Comparison of ENCODE assay signal across 1 cellular context in the genomic region with DNA sequence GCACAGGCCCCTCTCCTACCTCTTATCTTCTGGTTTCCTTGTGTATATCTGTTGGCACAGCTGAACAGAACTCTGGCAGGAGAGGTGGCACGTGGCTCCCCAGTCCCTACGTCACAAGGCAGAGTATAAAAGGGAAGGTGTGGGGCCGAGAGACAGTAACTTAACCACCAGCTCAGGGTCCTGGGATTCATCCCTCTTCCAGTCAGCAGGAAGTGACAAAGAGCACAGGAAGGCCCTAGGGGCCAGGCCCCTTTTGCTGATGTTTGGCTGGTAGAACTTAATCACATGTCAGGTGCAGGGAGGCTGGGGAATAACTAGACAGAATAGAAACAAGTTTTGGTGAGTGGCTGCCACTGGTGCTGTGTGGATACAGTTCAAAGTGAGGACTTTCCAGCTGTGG.
TF ChIP-seq lines count a peak whose summit lies in the region.

No MANE protein-coding gene starts in this region.

TF ChIP-seq in IMR-90, 13 proteins besides CTCF, POLR2A, EP300 and RAD21:
- TF ChIP-seq SMC3 (IDR thresholded peaks at IDR 0.05; ENCODE audit: low read depth, low read length) (no peak), NFE2L2 (IDR thresholded peaks at IDR 0.05; ENCODE audit: low read depth, low read length) (no peak), MAFK (IDR thresholded peaks at IDR 0.05; ENCODE audit: low read depth, low read length) (no peak), BHLHE40 (IDR thresholded peaks at IDR 0.05; ENCODE audit: low read depth, low read length) (no peak), MAZ (IDR thresholded peaks at IDR 0.05; ENCODE audit: borderline replicate concordance, low read depth, low read length) (no peak), MXI1 (IDR thresholded peaks at IDR 0.05; ENCODE audit: borderline replicate concordance, low read depth, low read length) (no peak), USF2 (IDR thresholded peaks at IDR 0.05; ENCODE audit: low read depth, low read length) (no peak), FOS (IDR thresholded peaks at IDR 0.05; ENCODE audit: low read depth, low read length) (no peak), RFX5 (IDR thresholded peaks at IDR 0.05; ENCODE audit: low read depth, low read length) (no peak), ELK1 (IDR thresholded peaks at IDR 0.05; ENCODE audit: borderline replicate concordance, low read depth, low read length) (no peak), CHD1 (IDR thresholded peaks at IDR 0.05; ENCODE audit: low read depth, low read length) (no peak), RCOR1 (IDR thresholded peaks at IDR 0.05; ENCODE audit: insufficient replicate concordance, low read length) (no peak), CEBPB (IDR thresholded peaks at IDR 0.05; ENCODE audit: low read depth, low read length) (no peak)
